28 cellular contexts compared by ENCODE assay signal in the genomic region with DNA sequence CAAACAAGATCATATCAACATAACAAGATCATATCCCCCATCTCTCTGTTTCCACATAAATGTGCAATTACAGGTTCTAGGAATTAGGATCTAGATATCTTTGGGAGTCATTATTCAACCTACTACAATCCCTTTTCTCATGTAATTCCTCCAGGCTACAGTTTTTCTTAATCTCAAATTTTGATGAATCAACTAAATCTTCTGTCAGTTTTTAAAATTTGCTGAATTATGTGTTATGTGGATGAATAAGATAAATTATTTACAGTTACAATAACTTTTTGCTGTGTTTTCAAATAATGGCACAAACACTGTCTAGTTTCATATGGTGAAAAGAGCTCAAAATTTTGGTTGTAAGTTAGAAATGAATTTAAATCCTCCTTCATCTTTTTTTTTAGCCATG.
"Had no signal": no experiment of that assay in that cellular context is flagged by ENCODE, and none has a peak within 500 bp of the region (broad histone marks: within the 10 kb centered on the region; RNA-seq: fewer than 3 reads in every experiment).

No MANE protein-coding gene starts in this region.

- H3K79me2 ChIP-seq: parathyroid adenoma had no signal

- H3K27ac ChIP-seq: neural progenitor cell, ovary, parathyroid adenoma, psoas muscle, skin epidermis, spleen, suprapubic skin, testis, tibial artery, transverse colon, upper lobe of right lung, uterus had no signal

- H3K36me3 ChIP-seq: neural progenitor cell, ovary, spleen, suprapubic skin, tibial artery, transverse colon, upper lobe of right lung, uterus had no signal

- H3K4me1 ChIP-seq: neural progenitor cell, parathyroid adenoma, psoas muscle, spleen, suprapubic skin, testis, tibial artery, transverse colon, upper lobe of right lung, uterus had no signal

- H3K27me3 ChIP-seq: neural progenitor cell, ovary, spleen, suprapubic skin, testis, tibial artery, transverse colon, upper lobe of right lung, uterus had no signal

- H3K4me3 ChIP-seq: neural progenitor cell, ovary, psoas muscle, skin epidermis, smooth muscle cell, spleen, suprapubic skin, testis, tibial artery, transverse colon, upper lobe of right lung, uterus had no signal

- DNase-seq: natural killer cell; occipital lobe; ovary; posterior cingulate gyrus; psoas muscle; right cardiac atrium; spleen; stimulated activated CD4-positive, alpha-beta T cell treated with anti-CD3 and anti-CD28 coated beads, Interleukin-12 subunit alpha, Interleukin-12 subunit beta, amount 100 ng/mL, for 4 hours; stimulated activated CD4-positive, alpha-beta T cell treated with anti-CD3 and anti-CD28 coated beads, Interleukin-1b, Interleukin-23, amount 100 ng/mL, for 48 hours; stimulated activated CD4-positive, alpha-beta T cell treated with anti-CD3 and anti-CD28 coated beads, Interleukin-4, amount 100 ng/mL, for 1 hour; stimulated activated CD4-positive, alpha-beta T cell treated with anti-CD3 and anti-CD28 coated beads, Interleukin-4, amount 100 ng/mL, for 4 hours; stimulated activated CD8-positive, alpha-beta memory T cell treated with anti-CD3 and anti-CD28 coated beads, Interleukin-4, amount 100 ng/mL, for 48 hours; stimulated activated naive CD4-positive, alpha-beta T cell; stimulated activated naive CD8-positive, alpha-beta T cell treated with anti-CD3 and anti-CD28 coated beads, Interleukin-15, amount 100 ng/mL, for 72 hours; stimulated activated naive CD8-positive, alpha-beta T cell treated with anti-CD3 and anti-CD28 coated beads, Interleukin-15, Interleukin-2, amounts not matched to agents 100 U/mL and 50 U/mL, for 24 hours; substantia nigra; testis; tibial artery; transverse colon; upper lobe of right lung; uterus had no signal

- H3K4me2 ChIP-seq: neural progenitor cell, smooth muscle cell had no signal

- H3K9me3 ChIP-seq: ovary, psoas muscle, spleen, suprapubic skin, testis, tibial artery, transverse colon, upper lobe of right lung, uterus had no signal

- H2AFZ ChIP-seq: neural progenitor cell, parathyroid adenoma had no signal

- ATAC-seq: natural killer cell; psoas muscle; right cardiac atrium; sciatic nerve; stimulated activated memory B cell treated with anti-CD40 and anti-IgM and Interleukin-4, amounts not matched to agents 10 μg/mL and 1 μg/mL and 100 μg/mL, for 72 hours; stimulated activated naive CD8-positive, alpha-beta T cell treated with anti-CD3 and anti-CD28 coated beads, Interleukin-15, amount 100 ng/mL, for 72 hours; stimulated activated naive CD8-positive, alpha-beta T cell treated with anti-CD3 and anti-CD28 coated beads, Interleukin-15, Interleukin-2, amounts not matched to agents 100 U/mL and 50 U/mL, for 24 hours; upper lobe of right lung had no signal

- H3K9ac ChIP-seq: neural progenitor cell, parathyroid adenoma had no signal
